In the genomic region with DNA sequence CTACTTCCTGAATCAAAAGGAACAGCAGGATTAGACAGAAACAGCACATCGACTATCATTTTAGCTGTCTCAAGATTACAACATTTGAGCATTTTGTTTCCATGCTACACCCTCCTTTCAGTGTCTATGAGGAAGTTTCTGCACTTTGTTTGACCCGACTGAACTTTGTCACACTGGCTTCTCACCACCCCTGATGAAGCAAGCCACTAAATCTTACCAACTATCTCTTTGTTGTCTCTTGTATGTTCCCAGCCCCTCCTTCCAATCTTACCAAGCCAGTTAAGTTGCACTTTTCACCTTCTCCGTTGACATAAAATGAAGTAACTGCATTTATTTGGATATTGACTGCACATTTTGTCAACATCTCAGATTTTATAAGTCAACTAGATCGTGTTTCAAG, we compare ENCODE assay signal across 1 cellular context.
TF ChIP-seq lines count a peak whose summit lies in the region.

No MANE protein-coding gene starts in this region.

TF ChIP-seq in GM23338, 12 proteins besides CTCF, POLR2A, EP300 and RAD21:
- TF ChIP-seq, protein P1, sequence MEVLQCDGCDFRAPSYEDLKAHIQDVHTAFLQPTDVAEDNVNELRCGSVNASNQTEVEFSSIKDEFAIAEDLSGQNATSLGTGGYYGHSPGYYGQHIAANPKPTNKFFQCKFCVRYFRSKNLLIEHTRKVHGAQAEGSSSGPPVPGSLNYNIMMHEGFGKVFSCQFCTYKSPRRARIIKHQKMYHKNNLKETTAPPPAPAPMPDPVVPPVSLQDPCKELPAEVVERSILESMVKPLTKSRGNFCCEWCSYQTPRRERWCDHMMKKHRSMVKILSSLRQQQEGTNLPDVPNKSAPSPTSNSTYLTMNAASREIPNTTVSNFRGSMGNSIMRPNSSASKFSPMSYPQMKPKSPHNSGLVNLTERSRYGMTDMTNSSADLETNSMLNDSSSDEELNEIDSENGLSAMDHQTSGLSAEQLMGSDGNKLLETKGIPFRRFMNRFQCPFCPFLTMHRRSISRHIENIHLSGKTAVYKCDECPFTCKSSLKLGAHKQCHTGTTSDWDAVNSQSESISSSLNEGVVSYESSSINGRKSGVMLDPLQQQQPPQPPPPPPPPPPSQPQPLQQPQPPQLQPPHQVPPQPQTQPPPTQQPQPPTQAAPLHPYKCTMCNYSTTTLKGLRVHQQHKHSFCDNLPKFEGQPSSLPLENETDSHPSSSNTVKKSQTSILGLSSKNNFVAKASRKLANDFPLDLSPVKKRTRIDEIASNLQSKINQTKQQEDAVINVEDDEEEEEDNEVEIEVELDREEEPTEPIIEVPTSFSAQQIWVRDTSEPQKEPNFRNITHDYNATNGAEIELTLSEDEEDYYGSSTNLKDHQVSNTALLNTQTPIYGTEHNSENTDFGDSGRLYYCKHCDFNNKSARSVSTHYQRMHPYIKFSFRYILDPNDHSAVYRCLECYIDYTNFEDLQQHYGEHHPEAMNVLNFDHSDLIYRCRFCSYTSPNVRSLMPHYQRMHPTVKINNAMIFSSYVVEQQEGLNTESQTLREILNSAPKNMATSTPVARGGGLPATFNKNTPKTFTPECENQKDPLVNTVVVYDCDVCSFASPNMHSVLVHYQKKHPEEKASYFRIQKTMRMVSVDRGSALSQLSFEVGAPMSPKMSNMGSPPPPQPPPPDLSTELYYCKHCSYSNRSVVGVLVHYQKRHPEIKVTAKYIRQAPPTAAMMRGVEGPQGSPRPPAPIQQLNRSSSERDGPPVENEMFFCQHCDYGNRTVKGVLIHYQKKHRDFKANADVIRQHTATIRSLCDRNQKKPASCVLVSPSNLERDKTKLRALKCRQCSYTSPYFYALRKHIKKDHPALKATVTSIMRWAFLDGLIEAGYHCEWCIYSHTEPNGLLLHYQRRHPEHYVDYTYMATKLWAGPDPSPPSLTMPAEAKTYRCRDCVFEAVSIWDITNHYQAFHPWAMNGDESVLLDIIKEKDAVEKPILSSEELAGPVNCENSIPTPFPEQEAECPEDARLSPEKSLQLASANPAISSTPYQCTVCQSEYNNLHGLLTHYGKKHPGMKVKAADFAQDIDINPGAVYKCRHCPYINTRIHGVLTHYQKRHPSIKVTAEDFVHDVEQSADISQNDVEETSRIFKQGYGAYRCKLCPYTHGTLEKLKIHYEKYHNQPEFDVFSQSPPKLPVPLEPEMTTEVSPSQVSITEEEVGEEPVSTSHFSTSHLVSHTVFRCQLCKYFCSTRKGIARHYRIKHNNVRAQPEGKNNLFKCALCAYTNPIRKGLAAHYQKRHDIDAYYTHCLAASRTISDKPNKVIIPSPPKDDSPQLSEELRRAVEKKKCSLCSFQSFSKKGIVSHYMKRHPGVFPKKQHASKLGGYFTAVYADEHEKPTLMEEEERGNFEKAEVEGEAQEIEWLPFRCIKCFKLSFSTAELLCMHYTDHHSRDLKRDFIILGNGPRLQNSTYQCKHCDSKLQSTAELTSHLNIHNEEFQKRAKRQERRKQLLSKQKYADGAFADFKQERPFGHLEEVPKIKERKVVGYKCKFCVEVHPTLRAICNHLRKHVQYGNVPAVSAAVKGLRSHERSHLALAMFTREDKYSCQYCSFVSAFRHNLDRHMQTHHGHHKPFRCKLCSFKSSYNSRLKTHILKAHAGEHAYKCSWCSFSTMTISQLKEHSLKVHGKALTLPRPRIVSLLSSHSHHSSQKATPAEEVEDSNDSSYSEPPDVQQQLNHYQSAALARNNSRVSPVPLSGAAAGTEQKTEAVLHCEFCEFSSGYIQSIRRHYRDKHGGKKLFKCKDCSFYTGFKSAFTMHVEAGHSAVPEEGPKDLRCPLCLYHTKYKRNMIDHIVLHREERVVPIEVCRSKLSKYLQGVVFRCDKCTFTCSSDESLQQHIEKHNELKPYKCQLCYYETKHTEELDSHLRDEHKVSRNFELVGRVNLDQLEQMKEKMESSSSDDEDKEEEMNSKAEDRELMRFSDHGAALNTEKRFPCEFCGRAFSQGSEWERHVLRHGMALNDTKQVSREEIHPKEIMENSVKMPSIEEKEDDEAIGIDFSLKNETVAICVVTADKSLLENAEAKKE (CRISPR knock-in tag; IDR thresholded peaks at IDR 0.05) = no peak
- TF ChIP-seq EZH2phosphoT487 (IDR thresholded peaks at IDR 0.05; ENCODE audit: unreplicated experiment) (no peak), JUNB (IDR thresholded peaks at IDR 0.05; ENCODE audit: unreplicated experiment) (no peak), ZNF331 (CRISPR knock-in tag; IDR thresholded peaks at IDR 0.05; ENCODE audit: low read depth) (no peak), ZNF114 (CRISPR knock-in tag; IDR thresholded peaks at IDR 0.05) (no peak), POLR2AphosphoS5 (IDR thresholded peaks at IDR 0.05; ENCODE audit: low read depth) (no peak)
- TF ChIP-seq, protein P2, sequence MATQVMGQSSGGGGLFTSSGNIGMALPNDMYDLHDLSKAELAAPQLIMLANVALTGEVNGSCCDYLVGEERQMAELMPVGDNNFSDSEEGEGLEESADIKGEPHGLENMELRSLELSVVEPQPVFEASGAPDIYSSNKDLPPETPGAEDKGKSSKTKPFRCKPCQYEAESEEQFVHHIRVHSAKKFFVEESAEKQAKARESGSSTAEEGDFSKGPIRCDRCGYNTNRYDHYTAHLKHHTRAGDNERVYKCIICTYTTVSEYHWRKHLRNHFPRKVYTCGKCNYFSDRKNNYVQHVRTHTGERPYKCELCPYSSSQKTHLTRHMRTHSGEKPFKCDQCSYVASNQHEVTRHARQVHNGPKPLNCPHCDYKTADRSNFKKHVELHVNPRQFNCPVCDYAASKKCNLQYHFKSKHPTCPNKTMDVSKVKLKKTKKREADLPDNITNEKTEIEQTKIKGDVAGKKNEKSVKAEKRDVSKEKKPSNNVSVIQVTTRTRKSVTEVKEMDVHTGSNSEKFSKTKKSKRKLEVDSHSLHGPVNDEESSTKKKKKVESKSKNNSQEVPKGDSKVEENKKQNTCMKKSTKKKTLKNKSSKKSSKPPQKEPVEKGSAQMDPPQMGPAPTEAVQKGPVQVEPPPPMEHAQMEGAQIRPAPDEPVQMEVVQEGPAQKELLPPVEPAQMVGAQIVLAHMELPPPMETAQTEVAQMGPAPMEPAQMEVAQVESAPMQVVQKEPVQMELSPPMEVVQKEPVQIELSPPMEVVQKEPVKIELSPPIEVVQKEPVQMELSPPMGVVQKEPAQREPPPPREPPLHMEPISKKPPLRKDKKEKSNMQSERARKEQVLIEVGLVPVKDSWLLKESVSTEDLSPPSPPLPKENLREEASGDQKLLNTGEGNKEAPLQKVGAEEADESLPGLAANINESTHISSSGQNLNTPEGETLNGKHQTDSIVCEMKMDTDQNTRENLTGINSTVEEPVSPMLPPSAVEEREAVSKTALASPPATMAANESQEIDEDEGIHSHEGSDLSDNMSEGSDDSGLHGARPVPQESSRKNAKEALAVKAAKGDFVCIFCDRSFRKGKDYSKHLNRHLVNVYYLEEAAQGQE (IDR thresholded peaks at IDR 0.05; ENCODE audit: unreplicated experiment) = no peak
